1 cellular context compared by ENCODE assay signal in the genomic region with DNA sequence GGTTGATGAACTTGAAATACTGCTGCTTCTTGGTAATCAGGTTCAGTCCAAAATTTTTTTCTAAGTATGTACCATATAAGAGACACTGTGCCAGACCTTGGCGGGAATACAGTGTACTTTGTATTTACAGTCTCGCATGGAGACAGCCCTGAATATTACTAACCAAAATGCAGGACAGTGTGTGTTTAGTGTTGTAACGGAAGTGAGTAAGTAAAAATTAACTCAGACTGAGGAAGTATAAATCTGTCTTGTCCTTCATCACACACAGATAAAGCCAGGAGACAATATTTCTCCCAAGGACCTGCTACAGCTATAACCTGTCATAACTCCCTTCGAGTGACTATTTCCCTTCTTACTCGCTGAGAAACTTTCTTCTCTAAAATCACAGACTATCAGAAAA.
TF ChIP-seq lines count a peak whose summit lies in the region.

No MANE protein-coding gene starts in this region.

TF ChIP-seq in HepG2, 621 proteins besides CTCF, POLR2A, EP300 and RAD21 (continued from another document and continues in another):
- TF ChIP-seq, protein P1, sequence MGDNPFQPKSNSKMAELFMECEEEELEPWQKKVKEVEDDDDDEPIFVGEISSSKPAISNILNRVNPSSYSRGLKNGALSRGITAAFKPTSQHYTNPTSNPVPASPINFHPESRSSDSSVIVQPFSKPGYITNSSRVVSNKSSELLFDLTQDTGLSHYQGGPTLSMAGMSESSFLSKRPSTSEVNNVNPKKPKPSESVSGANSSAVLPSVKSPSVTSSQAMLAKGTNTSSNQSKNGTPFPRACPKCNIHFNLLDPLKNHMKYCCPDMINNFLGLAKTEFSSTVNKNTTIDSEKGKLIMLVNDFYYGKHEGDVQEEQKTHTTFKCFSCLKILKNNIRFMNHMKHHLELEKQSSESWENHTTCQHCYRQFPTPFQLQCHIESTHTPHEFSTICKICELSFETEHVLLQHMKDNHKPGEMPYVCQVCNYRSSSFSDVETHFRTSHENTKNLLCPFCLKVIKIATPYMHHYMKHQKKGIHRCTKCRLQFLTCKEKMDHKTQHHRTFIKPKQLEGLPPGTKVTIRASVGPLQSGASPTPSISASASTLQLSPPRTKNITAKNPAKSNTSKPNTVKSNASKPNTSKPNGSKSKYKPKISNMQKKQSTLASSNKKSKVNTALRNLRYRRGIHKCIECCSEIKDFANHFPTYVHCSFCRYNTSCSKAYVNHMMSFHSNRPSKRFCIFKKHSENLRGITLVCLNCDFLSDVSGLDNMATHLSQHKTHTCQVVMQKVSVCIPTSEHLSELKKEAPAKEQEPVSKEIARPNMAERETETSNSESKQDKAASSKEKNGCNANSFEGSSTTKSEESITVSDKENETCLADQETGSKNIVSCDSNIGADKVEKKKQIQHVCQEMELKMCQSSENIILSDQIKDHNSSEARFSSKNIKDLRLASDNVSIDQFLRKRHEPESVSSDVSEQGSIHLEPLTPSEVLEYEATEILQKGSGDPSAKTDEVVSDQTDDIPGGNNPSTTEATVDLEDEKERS (CRISPR knock-in tag; IDR thresholded peaks at IDR 0.05): 0 out of 2 replicates have a peak, but pooled peaks have one; percentile 29
- no peak for TF ChIP-seq NFKB2 (CRISPR knock-in tag; IDR thresholded peaks at IDR 0.05; ENCODE audit: borderline replicate concordance)
- TF ChIP-seq, protein P2, sequence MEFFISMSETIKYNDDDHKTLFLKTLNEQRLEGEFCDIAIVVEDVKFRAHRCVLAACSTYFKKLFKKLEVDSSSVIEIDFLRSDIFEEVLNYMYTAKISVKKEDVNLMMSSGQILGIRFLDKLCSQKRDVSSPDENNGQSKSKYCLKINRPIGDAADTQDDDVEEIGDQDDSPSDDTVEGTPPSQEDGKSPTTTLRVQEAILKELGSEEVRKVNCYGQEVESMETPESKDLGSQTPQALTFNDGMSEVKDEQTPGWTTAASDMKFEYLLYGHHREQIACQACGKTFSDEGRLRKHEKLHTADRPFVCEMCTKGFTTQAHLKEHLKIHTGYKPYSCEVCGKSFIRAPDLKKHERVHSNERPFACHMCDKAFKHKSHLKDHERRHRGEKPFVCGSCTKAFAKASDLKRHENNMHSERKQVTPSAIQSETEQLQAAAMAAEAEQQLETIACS (CRISPR knock-in tag; IDR thresholded peaks at IDR 0.05): no peak
- TF ChIP-seq ZNF644 (CRISPR knock-in tag; IDR thresholded peaks at IDR 0.05; ENCODE audit: low read depth): 0 out of 2 replicates have a peak, but pooled peaks have one; percentile 39
- TF ChIP-seq, protein P3, sequence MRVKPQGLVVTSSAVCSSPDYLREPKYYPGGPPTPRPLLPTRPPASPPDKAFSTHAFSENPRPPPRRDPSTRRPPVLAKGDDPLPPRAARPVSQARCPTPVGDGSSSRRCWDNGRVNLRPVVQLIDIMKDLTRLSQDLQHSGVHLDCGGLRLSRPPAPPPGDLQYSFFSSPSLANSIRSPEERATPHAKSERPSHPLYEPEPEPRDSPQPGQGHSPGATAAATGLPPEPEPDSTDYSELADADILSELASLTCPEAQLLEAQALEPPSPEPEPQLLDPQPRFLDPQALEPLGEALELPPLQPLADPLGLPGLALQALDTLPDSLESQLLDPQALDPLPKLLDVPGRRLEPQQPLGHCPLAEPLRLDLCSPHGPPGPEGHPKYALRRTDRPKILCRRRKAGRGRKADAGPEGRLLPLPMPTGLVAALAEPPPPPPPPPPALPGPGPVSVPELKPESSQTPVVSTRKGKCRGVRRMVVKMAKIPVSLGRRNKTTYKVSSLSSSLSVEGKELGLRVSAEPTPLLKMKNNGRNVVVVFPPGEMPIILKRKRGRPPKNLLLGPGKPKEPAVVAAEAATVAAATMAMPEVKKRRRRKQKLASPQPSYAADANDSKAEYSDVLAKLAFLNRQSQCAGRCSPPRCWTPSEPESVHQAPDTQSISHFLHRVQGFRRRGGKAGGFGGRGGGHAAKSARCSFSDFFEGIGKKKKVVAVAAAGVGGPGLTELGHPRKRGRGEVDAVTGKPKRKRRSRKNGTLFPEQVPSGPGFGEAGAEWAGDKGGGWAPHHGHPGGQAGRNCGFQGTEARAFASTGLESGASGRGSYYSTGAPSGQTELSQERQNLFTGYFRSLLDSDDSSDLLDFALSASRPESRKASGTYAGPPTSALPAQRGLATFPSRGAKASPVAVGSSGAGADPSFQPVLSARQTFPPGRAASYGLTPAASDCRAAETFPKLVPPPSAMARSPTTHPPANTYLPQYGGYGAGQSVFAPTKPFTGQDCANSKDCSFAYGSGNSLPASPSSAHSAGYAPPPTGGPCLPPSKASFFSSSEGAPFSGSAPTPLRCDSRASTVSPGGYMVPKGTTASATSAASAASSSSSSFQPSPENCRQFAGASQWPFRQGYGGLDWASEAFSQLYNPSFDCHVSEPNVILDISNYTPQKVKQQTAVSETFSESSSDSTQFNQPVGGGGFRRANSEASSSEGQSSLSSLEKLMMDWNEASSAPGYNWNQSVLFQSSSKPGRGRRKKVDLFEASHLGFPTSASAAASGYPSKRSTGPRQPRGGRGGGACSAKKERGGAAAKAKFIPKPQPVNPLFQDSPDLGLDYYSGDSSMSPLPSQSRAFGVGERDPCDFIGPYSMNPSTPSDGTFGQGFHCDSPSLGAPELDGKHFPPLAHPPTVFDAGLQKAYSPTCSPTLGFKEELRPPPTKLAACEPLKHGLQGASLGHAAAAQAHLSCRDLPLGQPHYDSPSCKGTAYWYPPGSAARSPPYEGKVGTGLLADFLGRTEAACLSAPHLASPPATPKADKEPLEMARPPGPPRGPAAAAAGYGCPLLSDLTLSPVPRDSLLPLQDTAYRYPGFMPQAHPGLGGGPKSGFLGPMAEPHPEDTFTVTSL (CRISPR knock-in tag; IDR thresholded peaks at IDR 0.05; ENCODE audit: borderline replicate concordance): peak; percentile 33; the same call in 1 of the 2 replicates
- TF ChIP-seq, protein P4, sequence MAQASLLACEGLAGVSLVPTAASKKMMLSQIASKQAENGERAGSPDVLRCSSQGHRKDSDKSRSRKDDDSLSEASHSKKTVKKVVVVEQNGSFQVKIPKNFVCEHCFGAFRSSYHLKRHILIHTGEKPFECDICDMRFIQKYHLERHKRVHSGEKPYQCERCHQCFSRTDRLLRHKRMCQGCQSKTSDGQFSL (CRISPR knock-in tag; IDR thresholded peaks at IDR 0.05): no peak
- TF ChIP-seq, protein P5, sequence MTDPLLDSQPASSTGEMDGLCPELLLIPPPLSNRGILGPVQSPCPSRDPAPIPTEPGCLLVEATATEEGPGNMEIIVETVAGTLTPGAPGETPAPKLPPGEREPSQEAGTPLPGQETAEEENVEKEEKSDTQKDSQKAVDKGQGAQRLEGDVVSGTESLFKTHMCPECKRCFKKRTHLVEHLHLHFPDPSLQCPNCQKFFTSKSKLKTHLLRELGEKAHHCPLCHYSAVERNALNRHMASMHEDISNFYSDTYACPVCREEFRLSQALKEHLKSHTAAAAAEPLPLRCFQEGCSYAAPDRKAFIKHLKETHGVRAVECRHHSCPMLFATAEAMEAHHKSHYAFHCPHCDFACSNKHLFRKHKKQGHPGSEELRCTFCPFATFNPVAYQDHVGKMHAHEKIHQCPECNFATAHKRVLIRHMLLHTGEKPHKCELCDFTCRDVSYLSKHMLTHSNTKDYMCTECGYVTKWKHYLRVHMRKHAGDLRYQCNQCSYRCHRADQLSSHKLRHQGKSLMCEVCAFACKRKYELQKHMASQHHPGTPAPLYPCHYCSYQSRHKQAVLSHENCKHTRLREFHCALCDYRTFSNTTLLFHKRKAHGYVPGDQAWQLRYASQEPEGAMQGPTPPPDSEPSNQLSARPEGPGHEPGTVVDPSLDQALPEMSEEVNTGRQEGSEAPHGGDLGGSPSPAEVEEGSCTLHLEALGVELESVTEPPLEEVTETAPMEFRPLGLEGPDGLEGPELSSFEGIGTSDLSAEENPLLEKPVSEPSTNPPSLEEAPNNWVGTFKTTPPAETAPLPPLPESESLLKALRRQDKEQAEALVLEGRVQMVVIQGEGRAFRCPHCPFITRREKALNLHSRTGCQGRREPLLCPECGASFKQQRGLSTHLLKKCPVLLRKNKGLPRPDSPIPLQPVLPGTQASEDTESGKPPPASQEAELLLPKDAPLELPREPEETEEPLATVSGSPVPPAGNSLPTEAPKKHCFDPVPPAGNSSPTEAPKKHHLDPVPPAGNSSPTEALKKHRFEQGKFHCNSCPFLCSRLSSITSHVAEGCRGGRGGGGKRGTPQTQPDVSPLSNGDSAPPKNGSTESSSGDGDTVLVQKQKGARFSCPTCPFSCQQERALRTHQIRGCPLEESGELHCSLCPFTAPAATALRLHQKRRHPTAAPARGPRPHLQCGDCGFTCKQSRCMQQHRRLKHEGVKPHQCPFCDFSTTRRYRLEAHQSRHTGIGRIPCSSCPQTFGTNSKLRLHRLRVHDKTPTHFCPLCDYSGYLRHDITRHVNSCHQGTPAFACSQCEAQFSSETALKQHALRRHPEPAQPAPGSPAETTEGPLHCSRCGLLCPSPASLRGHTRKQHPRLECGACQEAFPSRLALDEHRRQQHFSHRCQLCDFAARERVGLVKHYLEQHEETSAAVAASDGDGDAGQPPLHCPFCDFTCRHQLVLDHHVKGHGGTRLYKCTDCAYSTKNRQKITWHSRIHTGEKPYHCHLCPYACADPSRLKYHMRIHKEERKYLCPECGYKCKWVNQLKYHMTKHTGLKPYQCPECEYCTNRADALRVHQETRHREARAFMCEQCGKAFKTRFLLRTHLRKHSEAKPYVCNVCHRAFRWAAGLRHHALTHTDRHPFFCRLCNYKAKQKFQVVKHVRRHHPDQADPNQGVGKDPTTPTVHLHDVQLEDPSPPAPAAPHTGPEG (CRISPR knock-in tag; IDR thresholded peaks at IDR 0.05): no peak
- no peak for TF ChIP-seq ZBTB8A (CRISPR knock-in tag; IDR thresholded peaks at IDR 0.05; ENCODE audit: borderline replicate concordance, low read depth)
- no peak for TF ChIP-seq CENPT (CRISPR knock-in tag; IDR thresholded peaks at IDR 0.05; ENCODE audit: low read depth)
- no peak for TF ChIP-seq NAIF1 (CRISPR knock-in tag; IDR thresholded peaks at IDR 0.05; ENCODE audit: borderline replicate concordance)
- no peak for TF ChIP-seq KDM5B (CRISPR knock-in tag; IDR thresholded peaks at IDR 0.05; ENCODE audit: borderline replicate concordance)
- TF ChIP-seq ZFP36 (IDR thresholded peaks at IDR 0.05; ENCODE audit: borderline replicate concordance, low read depth, low read length, partially characterized antibody): no peak
- TF ChIP-seq ZNF614 (CRISPR knock-in tag; IDR thresholded peaks at IDR 0.05; ENCODE audit: borderline replicate concordance): no peak
- no peak for TF ChIP-seq NFKBIZ (CRISPR knock-in tag; IDR thresholded peaks at IDR 0.05)
- no peak for TF ChIP-seq ZNF317 (CRISPR knock-in tag; IDR thresholded peaks at IDR 0.05)
- no peak for TF ChIP-seq SIX4 (CRISPR knock-in tag; IDR thresholded peaks at IDR 0.05)
- TF ChIP-seq, protein P6, sequence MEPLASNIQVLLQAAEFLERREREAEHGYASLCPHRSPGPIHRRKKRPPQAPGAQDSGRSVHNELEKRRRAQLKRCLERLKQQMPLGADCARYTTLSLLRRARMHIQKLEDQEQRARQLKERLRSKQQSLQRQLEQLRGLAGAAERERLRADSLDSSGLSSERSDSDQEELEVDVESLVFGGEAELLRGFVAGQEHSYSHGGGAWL (CRISPR knock-in tag; IDR thresholded peaks at IDR 0.05): no peak
- TF ChIP-seq ARHGAP35 (CRISPR knock-in tag; IDR thresholded peaks at IDR 0.05; ENCODE audit: borderline replicate concordance): no peak
- TF ChIP-seq, protein P7, sequence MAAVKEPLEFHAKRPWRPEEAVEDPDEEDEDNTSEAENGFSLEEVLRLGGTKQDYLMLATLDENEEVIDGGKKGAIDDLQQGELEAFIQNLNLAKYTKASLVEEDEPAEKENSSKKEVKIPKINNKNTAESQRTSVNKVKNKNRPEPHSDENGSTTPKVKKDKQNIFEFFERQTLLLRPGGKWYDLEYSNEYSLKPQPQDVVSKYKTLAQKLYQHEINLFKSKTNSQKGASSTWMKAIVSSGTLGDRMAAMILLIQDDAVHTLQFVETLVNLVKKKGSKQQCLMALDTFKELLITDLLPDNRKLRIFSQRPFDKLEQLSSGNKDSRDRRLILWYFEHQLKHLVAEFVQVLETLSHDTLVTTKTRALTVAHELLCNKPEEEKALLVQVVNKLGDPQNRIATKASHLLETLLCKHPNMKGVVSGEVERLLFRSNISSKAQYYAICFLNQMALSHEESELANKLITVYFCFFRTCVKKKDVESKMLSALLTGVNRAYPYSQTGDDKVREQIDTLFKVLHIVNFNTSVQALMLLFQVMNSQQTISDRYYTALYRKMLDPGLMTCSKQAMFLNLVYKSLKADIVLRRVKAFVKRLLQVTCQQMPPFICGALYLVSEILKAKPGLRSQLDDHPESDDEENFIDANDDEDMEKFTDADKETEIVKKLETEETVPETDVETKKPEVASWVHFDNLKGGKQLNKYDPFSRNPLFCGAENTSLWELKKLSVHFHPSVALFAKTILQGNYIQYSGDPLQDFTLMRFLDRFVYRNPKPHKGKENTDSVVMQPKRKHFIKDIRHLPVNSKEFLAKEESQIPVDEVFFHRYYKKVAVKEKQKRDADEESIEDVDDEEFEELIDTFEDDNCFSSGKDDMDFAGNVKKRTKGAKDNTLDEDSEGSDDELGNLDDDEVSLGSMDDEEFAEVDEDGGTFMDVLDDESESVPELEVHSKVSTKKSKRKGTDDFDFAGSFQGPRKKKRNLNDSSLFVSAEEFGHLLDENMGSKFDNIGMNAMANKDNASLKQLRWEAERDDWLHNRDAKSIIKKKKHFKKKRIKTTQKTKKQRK (IDR thresholded peaks at IDR 0.05; ENCODE audit: low read length): no peak
- no peak for TF ChIP-seq ZNF570 (CRISPR knock-in tag; IDR thresholded peaks at IDR 0.05; ENCODE audit: borderline replicate concordance)
- TF ChIP-seq, protein P8, sequence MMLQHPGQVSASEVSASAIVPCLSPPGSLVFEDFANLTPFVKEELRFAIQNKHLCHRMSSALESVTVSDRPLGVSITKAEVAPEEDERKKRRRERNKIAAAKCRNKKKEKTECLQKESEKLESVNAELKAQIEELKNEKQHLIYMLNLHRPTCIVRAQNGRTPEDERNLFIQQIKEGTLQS (CRISPR knock-in tag; IDR thresholded peaks at IDR 0.05): no peak
- no peak for TF ChIP-seq TBP (CRISPR knock-in tag; IDR thresholded peaks at IDR 0.05)
- no peak for TF ChIP-seq ZMYM4 (CRISPR knock-in tag; IDR thresholded peaks at IDR 0.05)
- TF ChIP-seq ZNF546 (CRISPR knock-in tag; conservative IDR thresholded peaks at IDR 0.05): no peak
- no peak for TF ChIP-seq ETV6 (CRISPR knock-in tag; conservative IDR thresholded peaks at IDR 0.05)
